ENCODE assay signal across 1 cellular context in genomic region chr11:20045098-20045688, GRCh38.
TF ChIP-seq lines count a peak whose summit lies in the region.

No MANE protein-coding gene starts in this region.

TF ChIP-seq in K562, 482 proteins besides CTCF, POLR2A, EP300 and RAD21 (continued from another document):
- TF ChIP-seq, protein P1, sequence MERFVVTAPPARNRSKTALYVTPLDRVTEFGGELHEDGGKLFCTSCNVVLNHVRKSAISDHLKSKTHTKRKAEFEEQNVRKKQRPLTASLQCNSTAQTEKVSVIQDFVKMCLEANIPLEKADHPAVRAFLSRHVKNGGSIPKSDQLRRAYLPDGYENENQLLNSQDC (CRISPR knock-in tag; IDR thresholded peaks at IDR 0.05): no peak
- no peak for TF ChIP-seq ZNF589 (CRISPR knock-in tag; IDR thresholded peaks at IDR 0.05; ENCODE audit: low read depth)
- no peak for TF ChIP-seq ARID2 (IDR thresholded peaks at IDR 0.05)
- no peak for TF ChIP-seq ZBTB40 (IDR thresholded peaks at IDR 0.05)
- TF ChIP-seq ZBTB40 (CRISPR knock-in tag; IDR thresholded peaks at IDR 0.05): no peak
- no peak for TF ChIP-seq TCF7L2 (IDR thresholded peaks at IDR 0.05; ENCODE audit: low read depth, low read length)
- no peak for TF ChIP-seq ARHGAP35 (IDR thresholded peaks at IDR 0.05; ENCODE audit: partially characterized antibody)
- TF ChIP-seq ESRRB (CRISPR knock-in tag; IDR thresholded peaks at IDR 0.05; ENCODE audit: borderline replicate concordance): no peak
- TF ChIP-seq ZNF316 (IDR thresholded peaks at IDR 0.05): no peak
- TF ChIP-seq PTTG1 (tag; IDR thresholded peaks at IDR 0.05; ENCODE audit: low read depth): no peak
- TF ChIP-seq, protein P2, sequence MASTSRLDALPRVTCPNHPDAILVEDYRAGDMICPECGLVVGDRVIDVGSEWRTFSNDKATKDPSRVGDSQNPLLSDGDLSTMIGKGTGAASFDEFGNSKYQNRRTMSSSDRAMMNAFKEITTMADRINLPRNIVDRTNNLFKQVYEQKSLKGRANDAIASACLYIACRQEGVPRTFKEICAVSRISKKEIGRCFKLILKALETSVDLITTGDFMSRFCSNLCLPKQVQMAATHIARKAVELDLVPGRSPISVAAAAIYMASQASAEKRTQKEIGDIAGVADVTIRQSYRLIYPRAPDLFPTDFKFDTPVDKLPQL (IDR thresholded peaks at IDR 0.05; ENCODE audit: extremely low read depth, insufficient read length): no peak
- no peak for TF ChIP-seq KDM2B (CRISPR knock-in tag; IDR thresholded peaks at IDR 0.05)
- TF ChIP-seq ZNF280A (IDR thresholded peaks at IDR 0.05; ENCODE audit: low read depth, partially characterized antibody): no peak
- no peak for TF ChIP-seq ZNF384 (IDR thresholded peaks at IDR 0.05; ENCODE audit: low read depth, low read length)
